In genomic region chr7:74452748-74453320, GRCh38 we compare ENCODE assay signal across 8 cellular contexts. TPM values are rescaled to one million over a fixed set of nuclear protein-coding genes. Genes with fewer than 3 reads are reported as not detected.
DNase-seq lines count a peak whose midpoint lies in the region; ATAC-seq and TF ChIP-seq lines count a peak whose summit lies in the region.

No MANE protein-coding gene starts in this region.

- no peak for TF ChIP-seq CTCF in thyroid gland (IDR thresholded peaks at IDR 0.05)

- 61 to 80% methylated on average over 13 to 15 of the region's 15 CpGs for whole genome bisulfite sequencing in thyroid gland, 2 donors

- H3K4me1 ChIP-seq in thyroid gland = peaks cover 26 to 36% of the 10 kb centered on the region in 2 donors

- intact Hi-C loops in thyroid gland (cut with DNase I) = no loop called here

- H3K4me3 Mint-ChIP-seq in memory B cell = peak overlapping the region; percentile 82

- no peaks in the 10 kb centered on the region for H3K9me3 Mint-ChIP-seq in memory B cell

- peak; percentile 51 for DNase-seq in GM03348 (ENCODE audit: low spot score)
- DNase-seq in cerebellar cortex (ENCODE audit: low spot score) = peak; percentile 46
- no peak for DNase-seq in memory B cell (ENCODE audit: low spot score in 2 of 2)
- no peak for DNase-seq in thyroid gland
- DNase-seq in NCI-H524 treated with DMSO at 0.1 percent for 48 hours (lab: John Stamatoyannopoulos, UW) = no peak
- DNase-seq in NCI-H1105 treated with DMSO at 0.1 percent for 48 hours (lab: John Stamatoyannopoulos, UW) = no peak

- ATAC-seq in SK-N-SH treated with all-trans-retinoic acid at 6 μM for 48 hours = peak; percentile 42
- ATAC-seq in memory B cell (ENCODE audit: low read depth) = no peak
- ATAC-seq in GM21360 (IDR thresholded peaks at IDR 0.05; ENCODE audit: unreplicated experiment) = no peak

- peaks cover 9% of the 10 kb centered on the region for H3K4me1 Mint-ChIP-seq in memory B cell

- H3K27me3 Mint-ChIP-seq in memory B cell = peaks cover 16% of the 10 kb centered on the region

- no peaks in the 10 kb centered on the region for H3K36me3 Mint-ChIP-seq in memory B cell

- peak overlapping the region; percentile 90 to 99 (median 98) for H3K27ac ChIP-seq in thyroid gland

- no peaks in the 10 kb centered on the region for H3K9me3 ChIP-seq in thyroid gland

- no peaks in the 10 kb centered on the region for H3K36me3 ChIP-seq in thyroid gland

- H3K27me3 ChIP-seq in thyroid gland = no peaks in the 10 kb centered on the region

- peak overlapping the region; percentile 75 for H3K27ac Mint-ChIP-seq in memory B cell

- no peak overlapping the region for H3K4me3 ChIP-seq in thyroid gland (replicated peaks in 1 of 3)

- TF ChIP-seq POLR2A in thyroid gland (IDR thresholded peaks at IDR 0.05) = no peak

TF ChIP-seq in SK-N-SH treated with all-trans-retinoic acid at 6 μM for 48 hours, 23 proteins besides CTCF, POLR2A, EP300 and RAD21:
- no peak for TF ChIP-seq CSRNP3 (CRISPR knock-in tag; IDR thresholded peaks at IDR 0.05)
- no peak for TF ChIP-seq TOX (CRISPR knock-in tag; IDR thresholded peaks at IDR 0.05; ENCODE audit: borderline replicate concordance)
- peak; percentile 45; the same call in 1 of the 2 replicates for TF ChIP-seq ZNF70 (CRISPR knock-in tag; IDR thresholded peaks at IDR 0.05)
- TF ChIP-seq PPARA (CRISPR knock-in tag; IDR thresholded peaks at IDR 0.05; ENCODE audit: borderline replicate concordance) = no peak
- TF ChIP-seq TSHZ2 (CRISPR knock-in tag; IDR thresholded peaks at IDR 0.05) = peak; percentile 63; the same call in 1 of the 2 replicates
- no peak for TF ChIP-seq ZC3H10 (CRISPR knock-in tag; IDR thresholded peaks at IDR 0.05)
- TF ChIP-seq SNAI2 (CRISPR knock-in tag; IDR thresholded peaks at IDR 0.05) = peak; percentile 63; the same call in 1 of the 2 replicates
- no peak for TF ChIP-seq OSR1 (CRISPR knock-in tag; IDR thresholded peaks at IDR 0.05)
- no peak for TF ChIP-seq PATZ1 (CRISPR knock-in tag; IDR thresholded peaks at IDR 0.05; ENCODE audit: borderline replicate concordance)
- peak; percentile 43 for TF ChIP-seq ISL1 (CRISPR knock-in tag; IDR thresholded peaks at IDR 0.05)
- TF ChIP-seq RARB (CRISPR knock-in tag; IDR thresholded peaks at IDR 0.05) = peak; percentile 30; the same call in 1 of the 2 replicates
- TF ChIP-seq TCF4 (CRISPR knock-in tag; IDR thresholded peaks at IDR 0.05; ENCODE audit: borderline replicate concordance) = no peak
- TF ChIP-seq ZFP30 (CRISPR knock-in tag; IDR thresholded peaks at IDR 0.05) = no peak
- peak; percentile 83 for TF ChIP-seq CSDC2 (CRISPR knock-in tag; IDR thresholded peaks at IDR 0.05)
- TF ChIP-seq ZFP3 (CRISPR knock-in tag; IDR thresholded peaks at IDR 0.05) = peak; percentile 68; the same call in 1 of the 2 replicates

RNA-seq across cellular contexts. Expression of gene GTF2IRD1, which starts 0.9 kb away (rescaled TPM):
- total RNA-seq in thyroid gland = 10 to 100 TPM; 28.1 to 41.1 (median 31.0) TPM

Comparison
In these comparisons a context has a peak if more than half of its experiments do, and no peak if none do; other contexts are left out.
1. DNase-seq: peak in GM03348 (single experiment) and cerebellar cortex (single experiment); none in memory B cell (0 of 2), thyroid gland (0 of 2), NCI-H524 treated with DMSO at 0.1 percent for 48 hours (single experiment) and NCI-H1105 treated with DMSO at 0.1 percent for 48 hours (single experiment).